ENCODE assay signal across 8 cellular contexts in genomic region chr2:239400000-239400831, GRCh38. TPM values are rescaled to one million over a fixed set of nuclear protein-coding genes. Genes with fewer than 3 reads are reported as not detected.
DNase-seq lines count a peak whose midpoint lies in the region; ATAC-seq and TF ChIP-seq lines count a peak whose summit lies in the region.

No MANE protein-coding gene starts in this region.

- no peak overlapping the region for H2AFZ ChIP-seq in hepatocyte

- H3K9me3 ChIP-seq in hepatocyte (ENCODE audit: low read depth) (no peaks in the 10 kb centered on the region), skeletal muscle tissue (ENCODE audit: control insufficient read depth in 3 of 3, low read length in 3 of 3) (no peaks in the 10 kb centered on the region)

- WGBS in hepatocyte (ENCODE audit: low lambda C conversion rate, missing lambda C conversion rate): 1% methylated on average over 40 of the region's 131 CpGs

- H3K27me3 ChIP-seq in hepatocyte: no peaks in the 10 kb centered on the region
- H3K27me3 ChIP-seq in skeletal muscle tissue (ENCODE audit: control insufficient read depth in 3 of 3, insufficient read depth in 3 of 3, low read length in 3 of 3): no peaks in the 10 kb centered on the region

- peaks cover 45% of the 10 kb centered on the region for H3K79me2 ChIP-seq in hepatocyte

- ATAC-seq in HG03135 (IDR thresholded peaks at IDR 0.05; ENCODE audit: unreplicated experiment): peak; percentile 6
- no peak for ATAC-seq in HG02623 (IDR thresholded peaks at IDR 0.05; ENCODE audit: unreplicated experiment)

- no peaks in the 10 kb centered on the region for H3K36me3 ChIP-seq in hepatocyte (replicated peaks; ENCODE audit: insufficient read depth, low read depth)
- no peaks in the 10 kb centered on the region for H3K36me3 ChIP-seq in skeletal muscle tissue (ENCODE audit: control insufficient read depth in 3 of 3, insufficient read depth in 3 of 3, low read length in 3 of 3)

- peak overlapping the region; percentile 76 for H3K27ac ChIP-seq in hepatocyte
- H3K27ac ChIP-seq in skeletal muscle tissue (ENCODE audit: low read depth, low read length): no peak overlapping the region

- peak; percentile 22 for DNase-seq in GM12865 (ENCODE audit: low read depth)
- DNase-seq in activated T-cell treated with anti-CD3 and anti-CD28 coated beads, Interleukin-2, amount 50 U/mL, for 48 hours: peak; percentile 34 to 50
- peak; percentile 42 for DNase-seq in hepatocyte (ENCODE audit: low spot score)
- DNase-seq in DMS79 treated with DMSO at 0.1 percent for 48 hours (lab: John Stamatoyannopoulos, UW): no peak
- no peak for DNase-seq in globus pallidus (ENCODE audit: low spot score)

- H3K4me1 ChIP-seq in hepatocyte (ENCODE audit: insufficient read depth): peaks cover 13% of the 10 kb centered on the region
- peaks cover 7 to 26% (median 19%) of the 10 kb centered on the region in 3 donors for H3K4me1 ChIP-seq in skeletal muscle tissue (ENCODE audit: control insufficient read depth in 3 of 3, insufficient read depth in 3 of 3, low read length in 3 of 3)

- H3K9me2 ChIP-seq in hepatocyte (replicated peaks; ENCODE audit: insufficient read depth): no peaks in the 10 kb centered on the region

- H3K4me3 ChIP-seq in GM12865 (ENCODE audit: low read depth, low read length) (peak overlapping the region; percentile 57), hepatocyte (peak overlapping the region; percentile 59), skeletal muscle tissue (ENCODE audit: low read length in 3 of 3) (peak overlapping the region; percentile 45 to 72 (median 63))

- peaks cover 16% of the 10 kb centered on the region for H4K20me1 ChIP-seq in hepatocyte (ENCODE audit: insufficient read depth, poor library complexity, severe bottlenecking)

- peak overlapping the region; percentile 87 for H3K4me2 ChIP-seq in hepatocyte

- peak overlapping the region; percentile 27 to 75 (median 57) for H3K9ac ChIP-seq in skeletal muscle tissue (ENCODE audit: low read depth in 1 of 3, low read length in 3 of 3)

- TF ChIP-seq CTCF in GM12865 (IDR thresholded peaks at IDR 0.05; ENCODE audit: insufficient read depth, low read depth, low read length, missing control alignments) (no peak), hepatocyte (IDR thresholded peaks at IDR 0.05; ENCODE audit: poor library complexity) (no peak)

RNA-seq across cellular contexts. Expression of gene HDAC4, which starts 0.6 kb away (rescaled TPM):
- 9.0 and 10.8 TPM in 2 replicates for total RNA-seq in hepatocyte
- polyA plus RNA-seq in hepatocyte: 9.3 and 9.5 TPM in 2 replicates
- 23.5 TPM for total RNA-seq in skeletal muscle tissue

Comparison
In these comparisons a context has a peak if more than half of its experiments do, and no peak if none do; other contexts are left out.
1. DNase-seq: peak in GM12865 (single experiment), activated T-cell treated with anti-CD3 and anti-CD28 coated beads, Interleukin-2, amount 50 U/mL, for 48 hours (2 of 2) and hepatocyte (single experiment); none in DMS79 treated with DMSO at 0.1 percent for 48 hours (single experiment) and globus pallidus (single experiment).
2. Peak in every context shown above with its lines, with median percentiles within 50 percentile points of each other: H3K4me3 ChIP-seq.